ENCODE assay signal across 9 cellular contexts in genomic region chr2:60484080-60484737, GRCh38.
A peak's percentile ranks its signal among the peaks of the same experiment; 100 is the strongest.
DNase-seq lines count a peak whose midpoint lies in the region; ATAC-seq and TF ChIP-seq lines count a peak whose summit lies in the region.
"Had no signal": no experiment of that assay in that cellular context is flagged by ENCODE, and none has a peak within 500 bp of the region (broad histone marks: within the 10 kb centered on the region; RNA-seq: fewer than 3 reads in every experiment).

No MANE protein-coding gene starts in this region.

- TF ChIP-seq CTCF in GM13976 (IDR thresholded peaks at IDR 0.05; ENCODE audit: borderline replicate concordance, control extremely low read depth, extremely low read depth, insufficient read depth, missing control alignments) = no peak

- peaks cover 3% of the 10 kb centered on the region for H3K4me1 Mint-ChIP-seq in T-helper 17 cell
- H3K4me1 Mint-ChIP-seq in immature natural killer cell = peaks cover 43 to 49% of the 10 kb centered on the region in 2 donors

- no peaks in the 10 kb centered on the region for H3K9me3 ChIP-seq in T-helper 17 cell (ENCODE audit: control insufficient read depth, low read length, poor library complexity, severe bottlenecking)

- no peak overlapping the region for H3K4me3 Mint-ChIP-seq in T-helper 17 cell
- peak overlapping the region; percentile 4 to 70 (median 57) for H3K4me3 Mint-ChIP-seq in immature natural killer cell

- ATAC-seq in Right ventricle myocardium inferior = peak; percentile 47
- peak; percentile 27 for ATAC-seq in T-helper 17 cell
- ATAC-seq in GM18861 (IDR thresholded peaks at IDR 0.05; ENCODE audit: unreplicated experiment) = no peak

- in situ Hi-C loops in GM13976 (cut with MboI; ENCODE audit: low sequenced_read_pairs, unreplicated experiment) = no loop called here

- H3K27ac Mint-ChIP-seq in T-helper 17 cell = no peak overlapping the region
- peak overlapping the region in 1 of 6 donors; percentile 27 for H3K27ac Mint-ChIP-seq in immature natural killer cell

- H3K27me3 Mint-ChIP-seq in T-helper 17 cell (peaks cover 57% of the 10 kb centered on the region), immature natural killer cell (ENCODE audit: low read depth in 3 of 3) (peaks cover 0 to 17% (median 16%) of the 10 kb centered on the region in 3 donors)

- H3K9me3 Mint-ChIP-seq in immature natural killer cell = no peaks in the 10 kb centered on the region

- intact Hi-C loops in Right ventricle myocardium inferior (cut with DNase I) = loop anchor here (5.0 kb wide), 1 partner anchor 48 kb away; no protein-coding TSS in a partner anchor
- intact Hi-C loops in cardiac septum (cut with DNase I) = no loop called here

- no peaks in the 10 kb centered on the region for H3K36me3 Mint-ChIP-seq in T-helper 17 cell (ENCODE audit: low read depth)
- no peaks in the 10 kb centered on the region for H3K36me3 Mint-ChIP-seq in immature natural killer cell

- DNase-seq in Right ventricle myocardium inferior (ENCODE audit: missing footprints) = no peak
- no peak for DNase-seq in cardiac septum (ENCODE audit: low spot score)
- no peak for DNase-seq in T-helper 17 cell
- DNase-seq in immature natural killer cell = peak in 1 of 3 donors; percentile 10
- no peak for DNase-seq in NCI-H2029 (lab: John Stamatoyannopoulos, UW)
- no peak for DNase-seq in NK-92 (lab: John Stamatoyannopoulos, UW; ENCODE audit: unreplicated experiment)
- no peak for DNase-seq in GM13976 (ENCODE audit: low spot score)
- DNase-seq: NCI-H2029 treated with DMSO at 0.1 percent for 48 hours had no signal
